23 cellular contexts compared by ENCODE assay signal in genomic region chr7:16369851-16370250, GRCh38. TPM values are rescaled to one million over a fixed set of nuclear protein-coding genes. Genes with fewer than 3 reads are reported as not detected.
A peak's percentile ranks its signal among the peaks of the same experiment; 100 is the strongest.
DNase-seq lines count a peak whose midpoint lies in the region; ATAC-seq and TF ChIP-seq lines count a peak whose summit lies in the region.
"Had no signal": no experiment of that assay in that cellular context is flagged by ENCODE, and none has a peak within 500 bp of the region (broad histone marks: within the 10 kb centered on the region; RNA-seq: fewer than 3 reads in every experiment).

No MANE protein-coding gene starts in this region.

- H2BK15ac ChIP-seq in neuronal stem cell (ENCODE audit: low read length) = no peak overlapping the region

- no peak overlapping the region for H4K8ac ChIP-seq in neuronal stem cell (ENCODE audit: low read depth, low read length)

- H3K27me3 ChIP-seq in neuronal stem cell (ENCODE audit: control insufficient read depth in 3 of 3, insufficient read depth in 3 of 3, low read depth in 1 of 3, low read length in 3 of 3) = no peaks in the 10 kb centered on the region
- H3K27me3 ChIP-seq: BLaER1 had no signal

- no peak overlapping the region for H3K14ac ChIP-seq in neuronal stem cell (ENCODE audit: low read length)

- H2BK120ac ChIP-seq in neuronal stem cell (ENCODE audit: low read depth, low read length) = no peak overlapping the region

- no peak overlapping the region for H3K4me3 Mint-ChIP-seq in chondrocyte (ENCODE audit: unreplicated experiment)
- H3K4me3 Mint-ChIP-seq: CD8-positive, alpha-beta T cell had no signal

- TF ChIP-seq CTCF in chondrocyte (IDR thresholded peaks at IDR 0.05) (no peak), omental fat pad (IDR thresholded peaks at IDR 0.05) (no peak)

- H3K36me3 Mint-ChIP-seq in chondrocyte (ENCODE audit: low read depth) = peaks cover 15% of the 10 kb centered on the region
- H3K36me3 Mint-ChIP-seq: CD8-positive, alpha-beta T cell had no signal

- H3K23ac ChIP-seq in neuronal stem cell (ENCODE audit: low read depth, low read length, poor library complexity) = no peak overlapping the region

- no peak overlapping the region for H3K27ac ChIP-seq in neuronal stem cell (replicated peaks; ENCODE audit: low read length)
- H3K27ac ChIP-seq: A549, BLaER1, HL-60 had no signal

- no peak for DNase-seq in chondrocyte (ENCODE audit: low spot score)
- no peak for DNase-seq in left colon
- DNase-seq in neuronal stem cell (ENCODE audit: low spot score) = no peak
- no peak for DNase-seq in omental fat pad (ENCODE audit: low spot score)
- DNase-seq: CD8-positive, alpha-beta T cell; DMS53; EL; IMR-90; Kasumi-1; NCI-H1092 treated with DMSO at 0.1 percent for 48 hours; NCI-H1694; NCI-H2081 treated with DMSO at 0.1 percent for 48 hours; NCI-H510A treated with DMSO at 0.1 percent for 48 hours; NCI-H82; SHP77; SK-N-SH had no signal

- H3K9me3 ChIP-seq in neuronal stem cell (replicated peaks in 1 of 2; ENCODE audit: control insufficient read depth in 2 of 2, insufficient read depth in 1 of 2, low read depth in 1 of 2, low read length in 2 of 2) = no peaks in the 10 kb centered on the region
- H3K9me3 ChIP-seq: A549, BLaER1, SK-N-SH had no signal

- H3K4me1 ChIP-seq in neuronal stem cell (ENCODE audit: control insufficient read depth in 2 of 2, insufficient read depth in 1 of 2, low read depth in 1 of 2, low read length in 2 of 2) = peaks cover 0 to 2% of the 10 kb centered on the region in 2 donors
- H3K4me1 ChIP-seq: A549, BLaER1 had no signal

- H2AFZ ChIP-seq in neuronal stem cell (ENCODE audit: low read length) = peak overlapping the region; percentile 46

- no peak overlapping the region for H4K91ac ChIP-seq in neuronal stem cell (ENCODE audit: low read depth, low read length, poor library complexity)

- H3K9me3 Mint-ChIP-seq in chondrocyte (ENCODE audit: low read depth) = peaks cover 13% of the 10 kb centered on the region
- H3K9me3 Mint-ChIP-seq: CD8-positive, alpha-beta T cell had no signal

- H3K27me3 Mint-ChIP-seq in chondrocyte (ENCODE audit: low read depth) = no peaks in the 10 kb centered on the region

- ATAC-seq in HG03354 (IDR thresholded peaks at IDR 0.05; ENCODE audit: poor library complexity, severe bottlenecking, unreplicated experiment) (peak; percentile 11), left colon (peak; percentile 94), HG03097 (IDR thresholded peaks at IDR 0.05; ENCODE audit: low FRiP score, unreplicated experiment) (no peak), HG02642 (IDR thresholded peaks at IDR 0.05; ENCODE audit: poor library complexity, unreplicated experiment) (no peak), omental fat pad (ENCODE audit: low FRiP score) (no peak)
- ATAC-seq: A549; CD8-positive, alpha-beta T cell had no signal

- no peak overlapping the region for H3K4me3 ChIP-seq in neuronal stem cell (ENCODE audit: low read length in 2 of 2)
- H3K4me3 ChIP-seq: A549, BLaER1, GM12878 had no signal

- H2BK12ac ChIP-seq in neuronal stem cell (ENCODE audit: low read length) = no peak overlapping the region

- H3K9ac ChIP-seq in neuronal stem cell (ENCODE audit: low read depth, low read length, poor library complexity) = no peak overlapping the region
- H3K9ac ChIP-seq: BLaER1, SK-N-SH had no signal

- no peak overlapping the region for H3K18ac ChIP-seq in neuronal stem cell (ENCODE audit: low read length)

- no peaks in the 10 kb centered on the region for H3K36me3 ChIP-seq in neuronal stem cell (replicated peaks in 1 of 2; ENCODE audit: control insufficient read depth in 2 of 2, insufficient read depth in 2 of 2, low read length in 2 of 2)
- H3K36me3 ChIP-seq: BLaER1 had no signal

- H3K79me1 ChIP-seq in neuronal stem cell (ENCODE audit: low read depth, low read length) = no peaks in the 10 kb centered on the region

- no peak overlapping the region for H3K4me2 ChIP-seq in neuronal stem cell (ENCODE audit: insufficient read depth, low read length, poor library complexity, severe bottlenecking)
- H3K4me2 ChIP-seq: A549, BLaER1, SK-N-SH had no signal

- H3K4ac ChIP-seq in neuronal stem cell (ENCODE audit: low read length) = no peak overlapping the region

- H2BK5ac ChIP-seq in neuronal stem cell (ENCODE audit: low read length) = no peak overlapping the region

- no peak overlapping the region for H2AK5ac ChIP-seq in neuronal stem cell (ENCODE audit: low read depth, low read length)

- H3K27ac Mint-ChIP-seq in chondrocyte (ENCODE audit: unreplicated experiment) = peak overlapping the region; percentile 91
- H3K27ac Mint-ChIP-seq: CD8-positive, alpha-beta T cell had no signal

- intact Hi-C loops in left colon (cut with DNase I, micrococcal nuclease) = no loop called here

- H3K4me1 Mint-ChIP-seq in chondrocyte (ENCODE audit: low read depth) = peaks cover 47% of the 10 kb centered on the region

RNA-seq across cellular contexts. Expression of gene CRPPA, which starts 51.5 kb away (rescaled TPM):
- total RNA-seq in chondrocyte (4.9 to 5.8 TPM (median 5.2 TPM) in 3 replicates), left colon (1 to 10 TPM; 2.6 to 2.7 TPM), omental fat pad (1 to 10 TPM; 1.3 to 2.7 (median 2.0) TPM)
- 0.53 TPM for polyA plus RNA-seq in neuronal stem cell (2013, experiment 1 of 2)
- 0.55 TPM for polyA plus RNA-seq in neuronal stem cell (2013, experiment 2 of 2)
- total RNA-seq: GM12878 had no signal
- polyA plus RNA-seq: GM12878 had no signal

Comparison
In these comparisons a context has a peak if more than half of its experiments do, and no peak if none do; other contexts are left out.
1. ATAC-seq: peak in HG03354 (single experiment) and left colon (single experiment); none in HG03097 (single experiment), HG02642 (single experiment) and omental fat pad (single experiment).